In genomic region chr12:53180270-53180930, GRCh38 we compare ENCODE assay signal across 1 cellular context.
TF ChIP-seq lines count a peak whose summit lies in the region.

A gene with protein sequence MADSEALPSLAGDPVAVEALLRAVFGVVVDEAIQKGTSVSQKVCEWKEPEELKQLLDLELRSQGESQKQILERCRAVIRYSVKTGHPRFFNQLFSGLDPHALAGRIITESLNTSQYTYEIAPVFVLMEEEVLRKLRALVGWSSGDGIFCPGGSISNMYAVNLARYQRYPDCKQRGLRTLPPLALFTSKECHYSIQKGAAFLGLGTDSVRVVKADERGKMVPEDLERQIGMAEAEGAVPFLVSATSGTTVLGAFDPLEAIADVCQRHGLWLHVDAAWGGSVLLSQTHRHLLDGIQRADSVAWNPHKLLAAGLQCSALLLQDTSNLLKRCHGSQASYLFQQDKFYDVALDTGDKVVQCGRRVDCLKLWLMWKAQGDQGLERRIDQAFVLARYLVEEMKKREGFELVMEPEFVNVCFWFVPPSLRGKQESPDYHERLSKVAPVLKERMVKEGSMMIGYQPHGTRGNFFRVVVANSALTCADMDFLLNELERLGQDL (minus strand): TSS chr12:53180925. CDS start chr12:53173470, 7,455 bp downstream.
TSS of gene ZNF740 (plus strand) at chr12:53180722. CDS start at chr12:53181984, 1,262 bp downstream.

TF ChIP-seq in HepG2, 621 proteins besides CTCF, POLR2A, EP300 and RAD21 (continued from another document and continues in another):
- no peak for TF ChIP-seq ZNF646 (CRISPR knock-in tag; IDR thresholded peaks at IDR 0.05)
- no peak for TF ChIP-seq AKAP8 (CRISPR knock-in tag; IDR thresholded peaks at IDR 0.05)
- TF ChIP-seq YY1 (IDR thresholded peaks at IDR 0.05; ENCODE audit: insufficient read depth, insufficient replicate concordance, low read depth, low read length) = peak; percentile 99
- TF ChIP-seq FOXA1 (IDR thresholded peaks at IDR 0.05) = no peak
- TF ChIP-seq FOXA1 (CRISPR knock-in tag; IDR thresholded peaks at IDR 0.05) = peak; percentile 76
- peak; percentile 92; the same call in 1 of the 2 replicates for TF ChIP-seq PAX8 (CRISPR knock-in tag; IDR thresholded peaks at IDR 0.05; ENCODE audit: borderline replicate concordance)
- TF ChIP-seq ZNF460 (CRISPR knock-in tag; IDR thresholded peaks at IDR 0.05; ENCODE audit: borderline replicate concordance) = no peak; the same call in 1 of the 2 replicates
- TF ChIP-seq DBP (CRISPR knock-in tag; IDR thresholded peaks at IDR 0.05; ENCODE audit: not compliant biosample characterization) = no peak
- TF ChIP-seq CBX1 (IDR thresholded peaks at IDR 0.05; ENCODE audit: low read depth) = no peak
- TF ChIP-seq ZNF766 (CRISPR knock-in tag; IDR thresholded peaks at IDR 0.05; ENCODE audit: borderline replicate concordance) = 0 out of 2 replicates have a peak, but pooled peaks have one; percentile 53
- no peak for TF ChIP-seq TAF15 (IDR thresholded peaks at IDR 0.05; ENCODE audit: low read depth, low read length, poor library complexity, severe bottlenecking)
- TF ChIP-seq, protein P1, sequence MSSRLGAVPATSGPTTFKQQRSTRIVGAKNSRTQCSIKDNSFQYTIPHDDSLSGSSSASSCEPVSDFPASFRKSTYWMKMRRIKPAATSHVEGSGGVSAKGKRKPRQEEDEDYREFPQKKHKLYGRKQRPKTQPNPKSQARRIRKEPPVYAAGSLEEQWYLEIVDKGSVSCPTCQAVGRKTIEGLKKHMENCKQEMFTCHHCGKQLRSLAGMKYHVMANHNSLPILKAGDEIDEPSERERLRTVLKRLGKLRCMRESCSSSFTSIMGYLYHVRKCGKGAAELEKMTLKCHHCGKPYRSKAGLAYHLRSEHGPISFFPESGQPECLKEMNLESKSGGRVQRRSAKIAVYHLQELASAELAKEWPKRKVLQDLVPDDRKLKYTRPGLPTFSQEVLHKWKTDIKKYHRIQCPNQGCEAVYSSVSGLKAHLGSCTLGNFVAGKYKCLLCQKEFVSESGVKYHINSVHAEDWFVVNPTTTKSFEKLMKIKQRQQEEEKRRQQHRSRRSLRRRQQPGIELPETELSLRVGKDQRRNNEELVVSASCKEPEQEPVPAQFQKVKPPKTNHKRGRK (CRISPR knock-in tag; IDR thresholded peaks at IDR 0.05) = no peak
- TF ChIP-seq HDAC6 (IDR thresholded peaks at IDR 0.05; ENCODE audit: low read depth, low read length) = no peak
- TF ChIP-seq, protein P2, sequence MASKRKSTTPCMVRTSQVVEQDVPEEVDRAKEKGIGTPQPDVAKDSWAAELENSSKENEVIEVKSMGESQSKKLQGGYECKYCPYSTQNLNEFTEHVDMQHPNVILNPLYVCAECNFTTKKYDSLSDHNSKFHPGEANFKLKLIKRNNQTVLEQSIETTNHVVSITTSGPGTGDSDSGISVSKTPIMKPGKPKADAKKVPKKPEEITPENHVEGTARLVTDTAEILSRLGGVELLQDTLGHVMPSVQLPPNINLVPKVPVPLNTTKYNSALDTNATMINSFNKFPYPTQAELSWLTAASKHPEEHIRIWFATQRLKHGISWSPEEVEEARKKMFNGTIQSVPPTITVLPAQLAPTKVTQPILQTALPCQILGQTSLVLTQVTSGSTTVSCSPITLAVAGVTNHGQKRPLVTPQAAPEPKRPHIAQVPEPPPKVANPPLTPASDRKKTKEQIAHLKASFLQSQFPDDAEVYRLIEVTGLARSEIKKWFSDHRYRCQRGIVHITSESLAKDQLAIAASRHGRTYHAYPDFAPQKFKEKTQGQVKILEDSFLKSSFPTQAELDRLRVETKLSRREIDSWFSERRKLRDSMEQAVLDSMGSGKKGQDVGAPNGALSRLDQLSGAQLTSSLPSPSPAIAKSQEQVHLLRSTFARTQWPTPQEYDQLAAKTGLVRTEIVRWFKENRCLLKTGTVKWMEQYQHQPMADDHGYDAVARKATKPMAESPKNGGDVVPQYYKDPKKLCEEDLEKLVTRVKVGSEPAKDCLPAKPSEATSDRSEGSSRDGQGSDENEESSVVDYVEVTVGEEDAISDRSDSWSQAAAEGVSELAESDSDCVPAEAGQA (IDR thresholded peaks at IDR 0.05; ENCODE audit: low read depth) = peak; percentile 50; the same call in 1 of the 2 replicates
- TF ChIP-seq, protein P2 (CRISPR knock-in tag; IDR thresholded peaks at IDR 0.05; ENCODE audit: borderline replicate concordance) = no peak
- no peak; the same call in 1 of the 2 replicates for TF ChIP-seq JUNB (CRISPR knock-in tag; IDR thresholded peaks at IDR 0.05; ENCODE audit: borderline replicate concordance)
- TF ChIP-seq DMAP1 (CRISPR knock-in tag; IDR thresholded peaks at IDR 0.05) = peak; percentile 75; the same call in 1 of the 2 replicates
- TF ChIP-seq, protein P3, sequence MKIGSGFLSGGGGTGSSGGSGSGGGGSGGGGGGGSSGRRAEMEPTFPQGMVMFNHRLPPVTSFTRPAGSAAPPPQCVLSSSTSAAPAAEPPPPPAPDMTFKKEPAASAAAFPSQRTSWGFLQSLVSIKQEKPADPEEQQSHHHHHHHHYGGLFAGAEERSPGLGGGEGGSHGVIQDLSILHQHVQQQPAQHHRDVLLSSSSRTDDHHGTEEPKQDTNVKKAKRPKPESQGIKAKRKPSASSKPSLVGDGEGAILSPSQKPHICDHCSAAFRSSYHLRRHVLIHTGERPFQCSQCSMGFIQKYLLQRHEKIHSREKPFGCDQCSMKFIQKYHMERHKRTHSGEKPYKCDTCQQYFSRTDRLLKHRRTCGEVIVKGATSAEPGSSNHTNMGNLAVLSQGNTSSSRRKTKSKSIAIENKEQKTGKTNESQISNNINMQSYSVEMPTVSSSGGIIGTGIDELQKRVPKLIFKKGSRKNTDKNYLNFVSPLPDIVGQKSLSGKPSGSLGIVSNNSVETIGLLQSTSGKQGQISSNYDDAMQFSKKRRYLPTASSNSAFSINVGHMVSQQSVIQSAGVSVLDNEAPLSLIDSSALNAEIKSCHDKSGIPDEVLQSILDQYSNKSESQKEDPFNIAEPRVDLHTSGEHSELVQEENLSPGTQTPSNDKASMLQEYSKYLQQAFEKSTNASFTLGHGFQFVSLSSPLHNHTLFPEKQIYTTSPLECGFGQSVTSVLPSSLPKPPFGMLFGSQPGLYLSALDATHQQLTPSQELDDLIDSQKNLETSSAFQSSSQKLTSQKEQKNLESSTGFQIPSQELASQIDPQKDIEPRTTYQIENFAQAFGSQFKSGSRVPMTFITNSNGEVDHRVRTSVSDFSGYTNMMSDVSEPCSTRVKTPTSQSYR (CRISPR knock-in tag; IDR thresholded peaks at IDR 0.05; ENCODE audit: borderline replicate concordance) = peak; percentile 85
- peak; percentile 57; the same call in 1 of the 2 replicates for TF ChIP-seq UBTF (CRISPR knock-in tag; IDR thresholded peaks at IDR 0.05)
- peak; percentile 26; the same call in 1 of the 2 replicates for TF ChIP-seq NFYB (CRISPR knock-in tag; IDR thresholded peaks at IDR 0.05)
- TF ChIP-seq, protein P4, sequence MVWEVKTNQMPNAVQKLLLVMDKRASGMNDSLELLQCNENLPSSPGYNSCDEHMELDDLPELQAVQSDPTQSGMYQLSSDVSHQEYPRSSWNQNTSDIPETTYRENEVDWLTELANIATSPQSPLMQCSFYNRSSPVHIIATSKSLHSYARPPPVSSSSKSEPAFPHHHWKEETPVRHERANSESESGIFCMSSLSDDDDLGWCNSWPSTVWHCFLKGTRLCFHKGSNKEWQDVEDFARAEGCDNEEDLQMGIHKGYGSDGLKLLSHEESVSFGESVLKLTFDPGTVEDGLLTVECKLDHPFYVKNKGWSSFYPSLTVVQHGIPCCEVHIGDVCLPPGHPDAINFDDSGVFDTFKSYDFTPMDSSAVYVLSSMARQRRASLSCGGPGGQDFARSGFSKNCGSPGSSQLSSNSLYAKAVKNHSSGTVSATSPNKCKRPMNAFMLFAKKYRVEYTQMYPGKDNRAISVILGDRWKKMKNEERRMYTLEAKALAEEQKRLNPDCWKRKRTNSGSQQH (CRISPR knock-in tag; IDR thresholded peaks at IDR 0.05; ENCODE audit: low read depth) = no peak; the same call in 1 of the 2 replicates
- no peak for TF ChIP-seq NR1H2 (CRISPR knock-in tag; IDR thresholded peaks at IDR 0.05; ENCODE audit: borderline replicate concordance, low read depth)
- no peak for TF ChIP-seq GLI4 (CRISPR knock-in tag; IDR thresholded peaks at IDR 0.05; ENCODE audit: borderline replicate concordance)
- peak; percentile 63; the same call in 1 of the 2 replicates for TF ChIP-seq HNRNPL (IDR thresholded peaks at IDR 0.05; ENCODE audit: low read depth, low read length)
- TF ChIP-seq, protein P5, sequence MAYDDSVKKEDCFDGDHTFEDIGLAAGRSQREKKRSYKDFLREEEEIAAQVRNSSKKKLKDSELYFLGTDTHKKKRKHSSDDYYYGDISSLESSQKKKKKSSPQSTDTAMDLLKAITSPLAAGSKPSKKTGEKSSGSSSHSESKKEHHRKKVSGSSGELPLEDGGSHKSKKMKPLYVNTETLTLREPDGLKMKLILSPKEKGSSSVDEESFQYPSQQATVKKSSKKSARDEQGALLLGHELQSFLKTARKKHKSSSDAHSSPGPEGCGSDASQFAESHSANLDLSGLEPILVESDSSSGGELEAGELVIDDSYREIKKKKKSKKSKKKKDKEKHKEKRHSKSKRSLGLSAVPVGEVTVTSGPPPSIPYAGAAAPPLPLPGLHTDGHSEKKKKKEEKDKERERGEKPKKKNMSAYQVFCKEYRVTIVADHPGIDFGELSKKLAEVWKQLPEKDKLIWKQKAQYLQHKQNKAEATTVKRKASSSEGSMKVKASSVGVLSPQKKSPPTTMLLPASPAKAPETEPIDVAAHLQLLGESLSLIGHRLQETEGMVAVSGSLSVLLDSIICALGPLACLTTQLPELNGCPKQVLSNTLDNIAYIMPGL (CRISPR knock-in tag; IDR thresholded peaks at IDR 0.05; ENCODE audit: borderline replicate concordance in 1 of 2, low read depth in 1 of 2) = peak; percentile 72 to 87; a peak in 3 of 4 replicates
